19 cellular contexts compared by ENCODE assay signal in genomic region chr21:45872471-45872870, GRCh38.
"Had no signal": no experiment of that assay in that cellular context is flagged by ENCODE, and none has a peak within 500 bp of the region (broad histone marks: within the 10 kb centered on the region; RNA-seq: fewer than 3 reads in every experiment).

No MANE protein-coding gene starts in this region.

- H3K27me3 ChIP-seq: brain microvascular endothelial cell, Peyer's patch had no signal

- H3K9me3 ChIP-seq: Peyer's patch had no signal

- H3K4me1 ChIP-seq: Peyer's patch had no signal

- H3K4me3 ChIP-seq: Peyer's patch had no signal

- ATAC-seq: activated naive CD4-positive, alpha-beta T cell treated with anti-CD3 and anti-CD28 coated beads, Interleukin-2, amount 50 U/mL, for 72 hours; activated T-cell treated with anti-CD3 and anti-CD28 coated beads, Interleukin-2, amount 50 U/mL, for 4 hours had no signal

- DNase-seq: activated B cell treated with CpG ODN at 0.5 μM for 24 hours; activated CD4-positive, alpha-beta T cell treated with anti-CD3 and anti-CD28 coated beads for 1 hour; activated CD4-positive, alpha-beta T cell treated with anti-CD3 and anti-CD28 coated beads, Interleukin-2, amount 10 ng/mL, durations not matched to agents 24 days and 14 days; activated CD4-positive, alpha-beta T cell treated with anti-CD3 and anti-CD28 coated beads, Interleukin-2, amount 50 U/mL, for 48 hours; activated effector memory CD4-positive, alpha-beta T cell treated with anti-CD3 and anti-CD28 coated beads, Interleukin-2, amount 50 U/mL, for 16 hours; activated naive CD4-positive, alpha-beta T cell treated with Interleukin-2 at 50 U/mL for 16 hours; activated T-cell treated with anti-CD3 and anti-CD28 coated beads, Interleukin-2, amount 50 U/mL, for 4 hours; brain microvascular endothelial cell; Kasumi-1; KBM-7; NCI-H1105 treated with DMSO at 0.1 percent for 48 hours; NCI-H1436 treated with DMSO at 0.1 percent for 48 hours; NCI-H187; NCI-H2081; NCI-H510A treated with DMSO at 0.1 percent for 48 hours; SHP77 treated with DMSO at 0.1 percent for 48 hours; T-helper 9 cell had no signal

- H3K36me3 ChIP-seq: brain microvascular endothelial cell, Peyer's patch had no signal

- H3K27ac ChIP-seq: brain microvascular endothelial cell, Peyer's patch had no signal
